Comparison of ENCODE assay signal across 1 cellular context in the genomic region with DNA sequence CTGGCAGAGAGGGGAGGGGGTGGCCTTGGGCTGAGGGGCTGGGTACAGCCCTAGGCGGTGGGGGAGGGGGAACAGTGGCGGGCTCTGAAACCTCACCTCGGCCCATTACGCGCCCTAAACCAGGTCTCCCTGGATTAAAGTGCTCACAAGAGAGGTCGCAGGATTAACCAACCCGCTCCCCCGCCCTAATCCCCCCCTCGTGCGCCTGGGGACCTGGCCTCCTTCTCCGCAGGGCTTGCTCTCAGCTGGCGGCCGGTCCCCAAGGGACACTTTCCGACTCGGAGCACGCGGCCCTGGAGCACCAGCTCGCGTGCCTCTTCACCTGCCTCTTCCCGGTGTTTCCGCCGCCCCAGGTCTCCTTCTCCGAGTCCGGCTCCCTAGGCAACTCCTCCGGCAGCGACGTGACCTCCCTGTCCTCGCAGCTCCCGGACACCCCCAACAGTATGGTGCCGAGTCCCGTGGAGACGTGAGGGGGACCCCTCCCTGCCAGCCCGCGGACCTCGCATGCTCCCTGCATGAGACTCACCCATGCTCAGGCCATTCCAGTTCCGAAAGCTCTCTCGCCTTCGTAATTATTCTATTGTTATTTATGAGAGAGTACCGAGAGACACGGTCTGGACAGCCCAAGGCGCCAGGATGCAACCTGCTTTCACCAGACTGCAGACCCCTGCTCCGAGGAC.
TF ChIP-seq lines count a peak whose summit lies in the region.

No MANE protein-coding gene starts in this region.

TF ChIP-seq in neural cell, 6 proteins besides CTCF, POLR2A, EP300 and RAD21 (continued from another document):
- no peak for TF ChIP-seq MXI1 (conservative IDR thresholded peaks at IDR 0.05; ENCODE audit: poor library complexity, severe bottlenecking)
TF ChIP-seq in neural cell: peak in this region for 1.
